In the genomic region with DNA sequence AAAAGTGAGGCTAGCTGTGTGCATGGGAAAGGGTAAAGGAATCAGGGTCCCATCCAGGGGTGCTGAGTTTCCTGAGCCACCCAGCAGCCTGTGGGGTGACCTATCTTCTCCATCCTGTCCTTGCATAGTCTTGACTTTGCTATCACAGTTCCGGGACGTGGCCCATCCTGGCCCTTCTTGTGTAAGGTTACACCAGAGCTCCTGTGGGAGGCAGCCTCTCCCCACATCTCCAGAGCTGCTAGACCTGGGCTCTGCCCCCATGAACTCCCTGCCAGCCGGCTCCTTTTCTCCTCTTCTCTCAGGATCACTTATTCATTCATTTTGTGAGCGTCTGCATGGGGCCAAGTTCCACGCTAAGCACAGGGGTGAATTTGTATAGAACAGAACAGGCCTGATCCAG, we compare ENCODE assay signal across 9 cellular contexts.
DNase-seq lines count a peak whose midpoint lies in the region; ATAC-seq and TF ChIP-seq lines count a peak whose summit lies in the region.
"Had no signal": no experiment of that assay in that cellular context is flagged by ENCODE, and none has a peak within 500 bp of the region (broad histone marks: within the 10 kb centered on the region; RNA-seq: fewer than 3 reads in every experiment).

No MANE protein-coding gene starts in this region.

- intact Hi-C loops in left lung (cut with DNase I) = no loop called here

- H3K27me3 ChIP-seq in BJ (ENCODE audit: control insufficient read depth, insufficient read depth, low read length) = no peaks in the 10 kb centered on the region; the same call in 1 of the 2 replicates
- peaks cover 0 to 26% of the 10 kb centered on the region in 2 donors for H3K27me3 ChIP-seq in left lung

- peaks cover 38% of the 10 kb centered on the region for H3K4me1 Mint-ChIP-seq in HFFc6 (ENCODE audit: low read depth)

- no peaks in the 10 kb centered on the region for H3K4me1 ChIP-seq in left lung
- H3K4me1 ChIP-seq: adrenal gland, parathyroid adenoma had no signal

- ATAC-seq in left lung = peak; percentile 38
- no peak for ATAC-seq in HG03378 (IDR thresholded peaks at IDR 0.05; ENCODE audit: unreplicated experiment)
- ATAC-seq in HG03175 (IDR thresholded peaks at IDR 0.05; ENCODE audit: unreplicated experiment) = no peak

- DNase-seq in BJ (ENCODE audit: low read depth) = no peak
- peak; percentile 26 for DNase-seq in HFFc6
- no peak for DNase-seq in astrocyte of the cerebellum (ENCODE audit: low read depth)
- no peak for DNase-seq in left lung
- DNase-seq in HK-2 (ENCODE audit: unreplicated experiment) = no peak
- DNase-seq: adrenal gland had no signal

- no peaks in the 10 kb centered on the region for H3K9me3 ChIP-seq in left lung
- H3K9me3 ChIP-seq: adrenal gland had no signal

- H3K36me3 ChIP-seq in BJ (ENCODE audit: control insufficient read depth, insufficient read depth, low read length) (no peaks in the 10 kb centered on the region), left lung (no peaks in the 10 kb centered on the region)
- H3K36me3 ChIP-seq: adrenal gland had no signal

- H3K4me3 ChIP-seq in BJ (ENCODE audit: low read depth, low read length) (no peak overlapping the region), astrocyte of the cerebellum (ENCODE audit: low read depth, low read length) (no peak overlapping the region), left lung (no peak overlapping the region)
- H3K4me3 ChIP-seq: adrenal gland had no signal

- in situ Hi-C loops in astrocyte of the cerebellum (cut with HindIII; ENCODE audit: low sequenced_read_pairs) = no loop called here

- H3K27ac ChIP-seq in left lung = no peak overlapping the region
- H3K27ac ChIP-seq: adrenal gland, parathyroid adenoma had no signal

- POLR2A ChIA-PET in BJ (lab: Charles Lee) = no interaction called here

- no peaks in the 10 kb centered on the region for H3K36me3 Mint-ChIP-seq in HFFc6 (ENCODE audit: low read depth)

- TF ChIP-seq CTCF in BJ (IDR thresholded peaks at IDR 0.05; ENCODE audit: insufficient read depth, low read depth, low read length) (peak; percentile 58), HFFc6 (IDR thresholded peaks at IDR 0.05) (peak; percentile 61), astrocyte of the cerebellum (IDR thresholded peaks at IDR 0.05; ENCODE audit: low read depth, low read length, missing control alignments) (peak; percentile 35), left lung (IDR thresholded peaks at IDR 0.05) (no peak)

- H3K9me3 Mint-ChIP-seq in HFFc6 = no peaks in the 10 kb centered on the region

- H3K4me3 Mint-ChIP-seq in HFFc6 = no peak overlapping the region

- H3K27me3 Mint-ChIP-seq in HFFc6 (ENCODE audit: insufficient read depth) = peaks cover 7% of the 10 kb centered on the region

- H3K27ac Mint-ChIP-seq in HFFc6 = no peak overlapping the region

- CTCF ChIA-PET in BJ (lab: Yijun Ruan, JAX) = interaction anchor here (0.5 to 4.0 kb wide), 20 partner anchors 8 to 1114 kb away, joined by 3 to 27 read pairs (median 4); no protein-coding TSS in a partner anchor

Comparison
In these comparisons a context has a peak if more than half of its experiments do, and no peak if none do; other contexts are left out.
1. CTCF ChIP-seq: peak in BJ (single experiment), HFFc6 (single experiment) and astrocyte of the cerebellum (single experiment); none in left lung (0 of 2).